In the genomic region with DNA sequence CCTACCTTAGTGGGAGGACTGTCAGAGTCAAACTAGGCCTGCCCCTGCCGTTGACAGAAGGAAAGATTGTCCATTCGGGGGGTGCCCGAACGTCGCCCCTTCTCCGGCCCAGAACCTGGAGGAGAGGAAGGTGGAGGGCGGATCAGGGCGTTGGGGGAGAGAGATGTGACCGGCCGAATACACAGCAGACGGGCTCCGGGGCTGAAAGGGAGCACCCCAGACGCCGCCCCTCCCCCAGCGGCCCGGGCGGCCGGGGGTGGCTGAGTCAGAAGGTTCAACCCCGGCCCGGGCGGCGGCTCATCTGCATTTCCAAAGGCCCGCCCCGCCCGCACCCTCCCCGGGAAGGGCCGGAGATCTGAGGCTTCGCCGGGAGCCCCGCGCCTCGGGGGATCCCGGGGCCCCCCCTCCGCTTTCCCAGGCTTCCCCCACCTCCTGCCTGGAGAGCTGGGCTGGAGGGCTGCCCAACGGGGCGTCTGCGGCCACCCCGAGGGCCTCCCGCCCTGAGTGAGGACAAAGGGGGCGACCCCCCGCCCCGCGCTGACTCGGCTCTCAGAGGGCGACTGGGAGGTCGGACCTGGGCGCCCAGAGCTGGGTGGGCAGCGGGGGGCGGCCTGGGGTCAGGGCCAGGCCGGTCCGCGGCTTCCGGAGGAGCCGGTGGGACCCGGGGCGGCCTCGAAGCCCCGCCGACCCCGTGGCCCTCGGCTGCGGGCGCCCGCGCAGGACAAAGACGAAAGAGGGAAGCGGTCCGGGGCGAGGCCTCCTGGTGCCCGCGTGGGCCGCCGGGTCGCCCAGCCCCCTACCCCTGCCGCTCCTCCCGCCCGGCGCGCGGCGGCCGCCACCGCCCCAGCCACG, we compare ENCODE assay signal across 8 cellular contexts.
A peak's percentile ranks its signal among the peaks of the same experiment; 100 is the strongest.
DNase-seq lines count a peak whose midpoint lies in the region; ATAC-seq lines count a peak whose summit lies in the region.

No MANE protein-coding gene starts in this region.

- H3K4me3 ChIP-seq in endocrine pancreas (ENCODE audit: control insufficient read depth, insufficient read depth, low read length) = no peak overlapping the region

- ATAC-seq in HG02588 (IDR thresholded peaks at IDR 0.05; ENCODE audit: unreplicated experiment) = peak; percentile 24
- ATAC-seq in memory B cell (ENCODE audit: low read depth) = peak; percentile 26
- ATAC-seq in GM18868 (IDR thresholded peaks at IDR 0.05; ENCODE audit: unreplicated experiment) = no peak

- no peaks in the 10 kb centered on the region for H3K27me3 ChIP-seq in endocrine pancreas (ENCODE audit: control insufficient read depth, insufficient read depth, low read length)

- DNase-seq in DMS79 treated with DMSO at 0.1 percent for 48 hours (lab: John Stamatoyannopoulos, UW) (peak; percentile 84), NCI-H748 (lab: John Stamatoyannopoulos, UW; ENCODE audit: unreplicated experiment) (peak; percentile 75), memory B cell (ENCODE audit: low spot score in 2 of 2) (peak; percentile 52 to 70)
- DNase-seq in activated CD8-positive, alpha-beta memory T cell treated with anti-CD3 and anti-CD28 coated beads for 48 hours (ENCODE audit: low read depth in 2 of 3, low spot score in 2 of 3) = peak in 2 of 3 experiments; percentile 71 to 81
- peak; percentile 70 for DNase-seq in stimulated activated CD8-positive, alpha-beta memory T cell treated with anti-CD3 and anti-CD28 coated beads, Interleukin-12 subunit alpha, Interleukin-12 subunit beta, amount 100 ng/mL, for 4 hours (ENCODE audit: low read depth)

- peak overlapping the region; percentile 80 for H3K4me3 Mint-ChIP-seq in memory B cell

- no peaks in the 10 kb centered on the region for H3K36me3 ChIP-seq in endocrine pancreas (ENCODE audit: control insufficient read depth, insufficient read depth, low read length)

- no peaks in the 10 kb centered on the region for H3K27me3 Mint-ChIP-seq in memory B cell

- no peaks in the 10 kb centered on the region for H3K9me3 ChIP-seq in endocrine pancreas (ENCODE audit: control insufficient read depth, low read length)

- H3K36me3 Mint-ChIP-seq in memory B cell = peaks cover 2% of the 10 kb centered on the region

- H3K4me1 Mint-ChIP-seq in memory B cell = peaks cover 22% of the 10 kb centered on the region

- no peaks in the 10 kb centered on the region for H3K9me3 Mint-ChIP-seq in memory B cell

- H3K27ac Mint-ChIP-seq in memory B cell = peak overlapping the region; percentile 55

- H3K4me1 ChIP-seq in endocrine pancreas (ENCODE audit: control insufficient read depth, insufficient read depth, low read length) = peaks cover 4% of the 10 kb centered on the region

- peak overlapping the region; percentile 86 for H3K9ac ChIP-seq in endocrine pancreas (ENCODE audit: control insufficient read depth, insufficient read depth, low read length)
